In the genomic region with DNA sequence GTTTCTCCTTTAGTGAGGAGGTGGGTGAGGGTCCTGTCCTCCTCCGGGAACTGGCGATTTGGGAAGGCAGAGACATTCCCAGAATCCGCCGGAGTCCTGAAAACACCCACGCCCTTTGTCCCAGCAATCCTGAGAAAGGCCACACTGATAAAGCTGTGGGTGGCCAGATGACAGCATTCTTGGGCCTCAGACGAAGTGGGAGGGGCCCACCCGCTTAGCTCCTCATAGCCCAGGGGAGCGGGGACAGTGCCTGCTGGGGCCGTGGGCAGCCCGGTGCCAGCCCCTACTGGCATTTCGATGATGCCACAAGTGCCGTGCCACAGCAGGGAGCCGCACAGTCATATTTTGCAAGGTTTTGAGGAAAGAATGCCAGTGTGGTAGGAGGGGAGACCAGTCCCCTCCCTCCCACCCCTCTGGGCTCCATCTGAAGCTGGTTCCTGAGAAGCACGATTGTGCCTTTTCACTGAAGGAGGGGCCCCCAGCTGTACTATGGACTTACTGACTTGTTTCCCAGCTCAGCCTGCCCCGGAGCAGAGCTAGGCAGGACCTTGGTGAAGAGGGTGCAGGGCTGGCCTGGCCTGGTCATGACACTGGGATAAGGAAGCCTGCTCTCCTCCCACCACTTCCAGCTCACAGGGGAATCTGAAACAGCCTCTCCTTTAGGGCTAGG, we compare ENCODE assay signal across 1 cellular context.
TF ChIP-seq lines count a peak whose summit lies in the region.

No MANE protein-coding gene starts in this region.

TF ChIP-seq in HepG2, 621 proteins besides CTCF, POLR2A, EP300 and RAD21:
- TF ChIP-seq ZNF615 (CRISPR knock-in tag; IDR thresholded peaks at IDR 0.05; ENCODE audit: borderline replicate concordance) (no peak), NFIC (IDR thresholded peaks at IDR 0.05; ENCODE audit: low read length) (no peak), HNF4A (CRISPR knock-in tag; IDR thresholded peaks at IDR 0.05) (peak; percentile 43; the same call in 1 of the 2 replicates), ZNF441 (CRISPR knock-in tag; IDR thresholded peaks at IDR 0.05; ENCODE audit: borderline replicate concordance) (no peak), HNRNPL (IDR thresholded peaks at IDR 0.05; ENCODE audit: low read depth, low read length) (peak; percentile 86), ZNF430 (CRISPR knock-in tag; IDR thresholded peaks at IDR 0.05) (0 out of 2 replicates have a peak, but pooled peaks have one; percentile 24)
- TF ChIP-seq, protein P1, sequence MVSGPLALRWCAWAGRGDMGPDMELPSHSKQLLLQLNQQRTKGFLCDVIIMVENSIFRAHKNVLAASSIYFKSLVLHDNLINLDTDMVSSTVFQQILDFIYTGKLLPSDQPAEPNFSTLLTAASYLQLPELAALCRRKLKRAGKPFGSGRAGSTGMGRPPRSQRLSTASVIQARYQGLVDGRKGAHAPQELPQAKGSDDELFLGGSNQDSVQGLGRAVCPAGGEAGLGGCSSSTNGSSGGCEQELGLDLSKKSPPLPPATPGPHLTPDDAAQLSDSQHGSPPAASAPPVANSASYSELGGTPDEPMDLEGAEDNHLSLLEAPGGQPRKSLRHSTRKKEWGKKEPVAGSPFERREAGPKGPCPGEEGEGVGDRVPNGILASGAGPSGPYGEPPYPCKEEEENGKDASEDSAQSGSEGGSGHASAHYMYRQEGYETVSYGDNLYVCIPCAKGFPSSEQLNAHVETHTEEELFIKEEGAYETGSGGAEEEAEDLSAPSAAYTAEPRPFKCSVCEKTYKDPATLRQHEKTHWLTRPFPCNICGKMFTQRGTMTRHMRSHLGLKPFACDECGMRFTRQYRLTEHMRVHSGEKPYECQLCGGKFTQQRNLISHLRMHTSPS (CRISPR knock-in tag; IDR thresholded peaks at IDR 0.05; ENCODE audit: low read depth): peak; percentile 32; the same call in 1 of the 2 replicates
- TF ChIP-seq, protein P2, sequence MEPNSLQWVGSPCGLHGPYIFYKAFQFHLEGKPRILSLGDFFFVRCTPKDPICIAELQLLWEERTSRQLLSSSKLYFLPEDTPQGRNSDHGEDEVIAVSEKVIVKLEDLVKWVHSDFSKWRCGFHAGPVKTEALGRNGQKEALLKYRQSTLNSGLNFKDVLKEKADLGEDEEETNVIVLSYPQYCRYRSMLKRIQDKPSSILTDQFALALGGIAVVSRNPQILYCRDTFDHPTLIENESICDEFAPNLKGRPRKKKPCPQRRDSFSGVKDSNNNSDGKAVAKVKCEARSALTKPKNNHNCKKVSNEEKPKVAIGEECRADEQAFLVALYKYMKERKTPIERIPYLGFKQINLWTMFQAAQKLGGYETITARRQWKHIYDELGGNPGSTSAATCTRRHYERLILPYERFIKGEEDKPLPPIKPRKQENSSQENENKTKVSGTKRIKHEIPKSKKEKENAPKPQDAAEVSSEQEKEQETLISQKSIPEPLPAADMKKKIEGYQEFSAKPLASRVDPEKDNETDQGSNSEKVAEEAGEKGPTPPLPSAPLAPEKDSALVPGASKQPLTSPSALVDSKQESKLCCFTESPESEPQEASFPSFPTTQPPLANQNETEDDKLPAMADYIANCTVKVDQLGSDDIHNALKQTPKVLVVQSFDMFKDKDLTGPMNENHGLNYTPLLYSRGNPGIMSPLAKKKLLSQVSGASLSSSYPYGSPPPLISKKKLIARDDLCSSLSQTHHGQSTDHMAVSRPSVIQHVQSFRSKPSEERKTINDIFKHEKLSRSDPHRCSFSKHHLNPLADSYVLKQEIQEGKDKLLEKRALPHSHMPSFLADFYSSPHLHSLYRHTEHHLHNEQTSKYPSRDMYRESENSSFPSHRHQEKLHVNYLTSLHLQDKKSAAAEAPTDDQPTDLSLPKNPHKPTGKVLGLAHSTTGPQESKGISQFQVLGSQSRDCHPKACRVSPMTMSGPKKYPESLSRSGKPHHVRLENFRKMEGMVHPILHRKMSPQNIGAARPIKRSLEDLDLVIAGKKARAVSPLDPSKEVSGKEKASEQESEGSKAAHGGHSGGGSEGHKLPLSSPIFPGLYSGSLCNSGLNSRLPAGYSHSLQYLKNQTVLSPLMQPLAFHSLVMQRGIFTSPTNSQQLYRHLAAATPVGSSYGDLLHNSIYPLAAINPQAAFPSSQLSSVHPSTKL (CRISPR knock-in tag; IDR thresholded peaks at IDR 0.05): no peak
- TF ChIP-seq, protein P3, sequence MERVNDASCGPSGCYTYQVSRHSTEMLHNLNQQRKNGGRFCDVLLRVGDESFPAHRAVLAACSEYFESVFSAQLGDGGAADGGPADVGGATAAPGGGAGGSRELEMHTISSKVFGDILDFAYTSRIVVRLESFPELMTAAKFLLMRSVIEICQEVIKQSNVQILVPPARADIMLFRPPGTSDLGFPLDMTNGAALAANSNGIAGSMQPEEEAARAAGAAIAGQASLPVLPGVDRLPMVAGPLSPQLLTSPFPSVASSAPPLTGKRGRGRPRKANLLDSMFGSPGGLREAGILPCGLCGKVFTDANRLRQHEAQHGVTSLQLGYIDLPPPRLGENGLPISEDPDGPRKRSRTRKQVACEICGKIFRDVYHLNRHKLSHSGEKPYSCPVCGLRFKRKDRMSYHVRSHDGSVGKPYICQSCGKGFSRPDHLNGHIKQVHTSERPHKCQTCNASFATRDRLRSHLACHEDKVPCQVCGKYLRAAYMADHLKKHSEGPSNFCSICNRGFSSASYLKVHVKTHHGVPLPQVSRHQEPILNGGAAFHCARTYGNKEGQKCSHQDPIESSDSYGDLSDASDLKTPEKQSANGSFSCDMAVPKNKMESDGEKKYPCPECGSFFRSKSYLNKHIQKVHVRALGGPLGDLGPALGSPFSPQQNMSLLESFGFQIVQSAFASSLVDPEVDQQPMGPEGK (CRISPR knock-in tag; IDR thresholded peaks at IDR 0.05): peak; percentile 50; the same call in 1 of the 2 replicates
